28 cellular contexts compared by ENCODE assay signal in the genomic region with DNA sequence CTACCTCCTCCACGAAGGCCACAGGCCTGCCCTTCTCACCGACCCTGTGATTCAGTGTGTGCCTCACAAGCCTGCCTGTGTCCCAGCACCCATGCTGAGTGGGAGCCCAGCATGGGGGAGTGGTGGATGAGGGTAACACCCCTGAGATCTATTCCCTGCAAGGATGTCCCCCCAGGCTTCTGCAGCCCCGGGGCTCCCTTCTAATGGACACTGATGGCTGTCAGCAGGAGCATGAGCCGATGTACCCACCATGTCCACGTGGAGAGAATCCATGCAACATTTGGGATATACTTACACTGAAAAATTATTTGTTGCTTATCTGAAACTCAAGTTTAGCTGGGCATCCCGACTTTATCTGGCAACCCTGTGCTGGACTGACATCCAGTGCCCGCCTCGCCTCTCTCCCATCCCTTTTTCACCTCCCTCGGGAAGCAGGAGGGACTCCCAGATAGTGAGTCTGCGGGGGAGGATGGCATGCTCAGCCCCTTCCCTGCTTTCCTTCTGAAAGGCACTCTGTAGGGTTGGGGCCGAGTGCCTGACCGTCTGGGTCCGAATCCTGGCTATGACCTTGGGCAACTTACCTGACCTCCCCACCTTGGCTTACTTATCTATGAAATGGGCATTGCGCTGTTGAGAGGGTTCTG. TPM values are rescaled to one million over a fixed set of nuclear protein-coding genes. Genes with fewer than 3 reads are reported as not detected.
"Had no signal": no experiment of that assay in that cellular context is flagged by ENCODE, and none has a peak within 500 bp of the region (broad histone marks: within the 10 kb centered on the region; RNA-seq: fewer than 3 reads in every experiment).

No MANE protein-coding gene starts in this region.

- H3K4me1 Mint-ChIP-seq: naive B cell; natural killer cell; stimulated activated effector memory CD8-positive, alpha-beta T cell treated with anti-CD3 and anti-CD28 coated beads, Interleukin-12 subunit alpha, Interleukin-12 subunit beta, amount 100 ng/mL, for 72 hours had no signal

- H3K4me3 ChIP-seq: heart right ventricle, hepatocyte, left ventricle myocardium inferior, lung, ovary, right atrium auricular region, sigmoid colon, spleen, suprapubic skin, thoracic aorta, tibial artery, upper lobe of right lung, uterus had no signal

- H3K4me2 ChIP-seq: hepatocyte had no signal

- DNase-seq: heart right ventricle; islet precursor cell; left ventricle myocardium inferior; mesendoderm; naive B cell; natural killer cell; occipital lobe; ovary; sigmoid colon; small intestine; spleen; stimulated activated CD4-positive, alpha-beta T cell treated with anti-CD3 and anti-CD28 coated beads, Interleukin-4, amount 100 ng/mL, for 24 hours; stimulated activated naive CD4-positive, alpha-beta T cell; tibial artery; trophoblast cell; upper lobe of right lung; uterus had no signal

- H3K4me3 Mint-ChIP-seq: mesothelial cell of epicardium; naive B cell; natural killer cell; stimulated activated effector memory CD8-positive, alpha-beta T cell treated with anti-CD3 and anti-CD28 coated beads, Interleukin-12 subunit alpha, Interleukin-12 subunit beta, amount 100 ng/mL, for 72 hours; stimulated activated naive CD8-positive, alpha-beta T cell treated with anti-CD3 and anti-CD28 coated beads, Interleukin-15, Interleukin-2, amounts not matched to agents 100 ng/mL and 50 ng/mL, for 24 hours had no signal

- H3K9me3 ChIP-seq: heart right ventricle, left ventricle myocardium inferior, neutrophil, ovary, right atrium auricular region, sigmoid colon, spleen, suprapubic skin, thoracic aorta, tibial artery, upper lobe of right lung, uterus had no signal

- H3K27ac Mint-ChIP-seq: mesothelial cell of epicardium; naive B cell; natural killer cell; progenitor cell of endocrine pancreas; stimulated activated effector memory CD8-positive, alpha-beta T cell treated with anti-CD3 and anti-CD28 coated beads, Interleukin-12 subunit alpha, Interleukin-12 subunit beta, amount 100 ng/mL, for 72 hours; stimulated activated naive CD8-positive, alpha-beta T cell treated with anti-CD3 and anti-CD28 coated beads, Interleukin-15, Interleukin-2, amounts not matched to agents 100 ng/mL and 50 ng/mL, for 24 hours had no signal

- H3K36me3 ChIP-seq: heart right ventricle, left ventricle myocardium inferior, neutrophil, ovary, right atrium auricular region, sigmoid colon, spleen, suprapubic skin, thoracic aorta, tibial artery, upper lobe of right lung, uterus had no signal

- H2AFZ ChIP-seq: hepatocyte had no signal

- H3K79me2 ChIP-seq: hepatocyte had no signal

- FAIRE-seq: small intestine had no signal

- ATAC-seq: heart right ventricle; stimulated activated effector memory CD8-positive, alpha-beta T cell treated with anti-CD3 and anti-CD28 coated beads, Interleukin-12 subunit alpha, Interleukin-12 subunit beta, amount 100 ng/mL, for 72 hours; upper lobe of right lung had no signal

- H3K27me3 ChIP-seq: hepatocyte, ovary, right atrium auricular region, sigmoid colon, uterus had no signal

- H3K4me1 ChIP-seq: heart right ventricle, left ventricle myocardium inferior, right atrium auricular region, sigmoid colon, tibial artery, upper lobe of right lung, uterus had no signal

- H3K9me3 Mint-ChIP-seq: mesothelial cell of epicardium; natural killer cell; stimulated activated effector memory CD8-positive, alpha-beta T cell treated with anti-CD3 and anti-CD28 coated beads, Interleukin-12 subunit alpha, Interleukin-12 subunit beta, amount 100 ng/mL, for 72 hours; stimulated activated naive CD8-positive, alpha-beta T cell treated with anti-CD3 and anti-CD28 coated beads, Interleukin-15, Interleukin-2, amounts not matched to agents 100 ng/mL and 50 ng/mL, for 24 hours had no signal

- H3K36me3 Mint-ChIP-seq: mesothelial cell of epicardium; naive B cell; natural killer cell; stimulated activated effector memory CD8-positive, alpha-beta T cell treated with anti-CD3 and anti-CD28 coated beads, Interleukin-12 subunit alpha, Interleukin-12 subunit beta, amount 100 ng/mL, for 72 hours had no signal

- H3K27ac ChIP-seq: heart right ventricle, hepatocyte, left ventricle myocardium inferior, neutrophil, ovary, right atrium auricular region, sigmoid colon, spleen, suprapubic skin, thoracic aorta, tibial artery, upper lobe of right lung, uterus had no signal

RNA-seq across cellular contexts. Expression of a gene that starts 46.9 kb away (rescaled TPM):
- total RNA-seq: pulmonary artery endothelial cell had no signal
